8 cellular contexts compared by ENCODE assay signal in genomic region chr19:16371540-16371986, GRCh38. TPM values are rescaled to one million over a fixed set of nuclear protein-coding genes. Genes with fewer than 3 reads are reported as not detected.
A peak's percentile ranks its signal among the peaks of the same experiment; 100 is the strongest.
DNase-seq lines count a peak whose midpoint lies in the region; ATAC-seq and TF ChIP-seq lines count a peak whose summit lies in the region.

No MANE protein-coding gene starts in this region.

- no peak for TF ChIP-seq CTCF in GM13977 (IDR thresholded peaks at IDR 0.05; ENCODE audit: extremely low read depth, insufficient read depth, missing control alignments)

- DNase-seq in GM13977 (ENCODE audit: low spot score), result peak; percentile 81
- peak; percentile 86 for DNase-seq in T follicular helper cell (ENCODE audit: low read depth)
- DNase-seq in activated naive CD4-positive, alpha-beta T cell treated with anti-CD3 and anti-CD28 coated beads, Interleukin-2, amount 50 U/mL, for 72 hours (ENCODE audit: low spot score in 2 of 2), result peak; percentile 77 to 87
- peak; percentile 64 to 75 for DNase-seq in stimulated activated CD4-positive, alpha-beta T cell treated with anti-CD3 and anti-CD28 coated beads, Interleukin-12 subunit alpha, Interleukin-12 subunit beta, amount 100 ng/mL, for 24 hours (ENCODE audit: low read depth in 2 of 2)
- DNase-seq in hippocampal formation (lab: John Stamatoyannopoulos, UW), result no peak
- no peak for DNase-seq in NCI-H1105 treated with DMSO at 0.1 percent for 48 hours (lab: John Stamatoyannopoulos, UW)
- no peak for DNase-seq in hepatic stellate cell (ENCODE audit: low spot score)

- peak overlapping the region; percentile 79 to 81 for H3K27ac Mint-ChIP-seq in activated naive CD4-positive, alpha-beta T cell treated with anti-CD3 and anti-CD28 coated beads, Interleukin-2, amount 50 U/mL, for 72 hours

- ATAC-seq in HG02763 (IDR thresholded peaks at IDR 0.05; ENCODE audit: unreplicated experiment), result peak; percentile 63
- peak; percentile 82 to 83 for ATAC-seq in activated naive CD4-positive, alpha-beta T cell treated with anti-CD3 and anti-CD28 coated beads, Interleukin-2, amount 50 U/mL, for 72 hours

- in situ Hi-C loops in GM13977 (cut with MboI; ENCODE audit: low pct_unique_long_range_greater_than_20kb, low sequenced_read_pairs, unreplicated experiment), result no loop called here

- H3K9me3 Mint-ChIP-seq in activated naive CD4-positive, alpha-beta T cell treated with anti-CD3 and anti-CD28 coated beads, Interleukin-2, amount 50 U/mL, for 72 hours, result no peaks in the 10 kb centered on the region

- peaks cover 18 to 26% of the 10 kb centered on the region in 2 donors for H3K36me3 Mint-ChIP-seq in activated naive CD4-positive, alpha-beta T cell treated with anti-CD3 and anti-CD28 coated beads, Interleukin-2, amount 50 U/mL, for 72 hours

RNA-seq across cellular contexts. Expression of gene KLF2, which starts 46.9 kb away (rescaled TPM):
- under 1 TPM; 0.56 to 0.57 TPM for total RNA-seq in activated naive CD4-positive, alpha-beta T cell treated with anti-CD3 and anti-CD28 coated beads, Interleukin-2, amount 50 U/mL, for 72 hours

Comparison
In these comparisons a context has a peak if more than half of its experiments do, and no peak if none do; other contexts are left out.
1. DNase-seq: peak in GM13977 (single experiment), T follicular helper cell (single experiment), activated naive CD4-positive, alpha-beta T cell treated with anti-CD3 and anti-CD28 coated beads, Interleukin-2, amount 50 U/mL, for 72 hours (2 of 2) and stimulated activated CD4-positive, alpha-beta T cell treated with anti-CD3 and anti-CD28 coated beads, Interleukin-12 subunit alpha, Interleukin-12 subunit beta, amount 100 ng/mL, for 24 hours (2 of 2); none in hippocampal formation (0 of 2), NCI-H1105 treated with DMSO at 0.1 percent for 48 hours (single experiment) and hepatic stellate cell (single experiment).